ENCODE assay signal across 17 cellular contexts in the genomic region with DNA sequence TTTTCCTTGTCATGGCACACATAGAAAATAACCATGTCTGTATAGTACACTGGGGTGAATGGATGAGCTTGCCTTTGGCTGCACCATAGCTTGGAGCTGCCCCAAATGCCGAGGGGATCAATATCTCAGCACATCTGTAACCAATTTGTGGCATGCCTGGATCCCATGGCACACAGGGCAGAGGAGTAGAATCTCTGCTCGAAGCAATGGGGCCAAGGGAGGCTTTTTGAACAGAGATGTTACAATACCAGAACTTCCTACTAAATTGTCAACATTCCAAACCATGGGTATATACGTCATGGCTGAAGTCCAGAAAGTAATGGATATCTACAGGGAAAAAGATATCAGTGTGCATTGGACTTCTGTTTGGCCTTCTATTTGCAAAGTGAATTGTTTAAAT. TPM values are rescaled to one million over a fixed set of nuclear protein-coding genes. Genes with fewer than 3 reads are reported as not detected.
A peak's percentile ranks its signal among the peaks of the same experiment; 100 is the strongest.
DNase-seq lines count a peak whose midpoint lies in the region; ATAC-seq and TF ChIP-seq lines count a peak whose summit lies in the region.
"Had no signal": no experiment of that assay in that cellular context is flagged by ENCODE, and none has a peak within 500 bp of the region (broad histone marks: within the 10 kb centered on the region; RNA-seq: fewer than 3 reads in every experiment).

No MANE protein-coding gene starts in this region.

- no peaks in the 10 kb centered on the region for H3K9me2 ChIP-seq in SK-N-SH

- no peak for TF ChIP-seq CTCF in SK-N-SH (IDR thresholded peaks at IDR 0.05)
- no peak for TF ChIP-seq CTCF in spleen (IDR thresholded peaks at IDR 0.05 in 8 of 11, conservative IDR thresholded peaks at IDR 0.05 in 3 of 11)

- CTCF ChIA-PET in SK-N-SH (lab: Yijun Ruan, JAX): no interaction called here

- no peaks in the 10 kb centered on the region for H4K20me1 ChIP-seq in SK-N-SH (ENCODE audit: insufficient read depth)
- H4K20me1 ChIP-seq: BLaER1 treated with 17β-estradiol and CSF1 and Interleukin-3, amounts not matched to agents 10 nM and 100 nM had no signal

- H3K79me2 ChIP-seq in SK-N-SH (ENCODE audit: insufficient read depth): no peaks in the 10 kb centered on the region

- H3K9ac ChIP-seq in SK-N-SH: no peak overlapping the region
- H3K9ac ChIP-seq in SK-N-MC (ENCODE audit: insufficient read length): no peak overlapping the region
- H3K9ac ChIP-seq: BLaER1 treated with 17β-estradiol and CSF1 and Interleukin-3, amounts not matched to agents 10 nM and 100 nM; GM23248 had no signal

- no peaks in the 10 kb centered on the region for H3K36me3 ChIP-seq in SK-N-SH (replicated peaks in 1 of 2; ENCODE audit: control insufficient read depth in 1 of 2, insufficient read depth in 2 of 2, low read length in 1 of 2)
- no peaks in the 10 kb centered on the region for H3K36me3 ChIP-seq in SK-N-MC (ENCODE audit: insufficient read depth, low read length)
- H3K36me3 ChIP-seq in spleen: no peaks in the 10 kb centered on the region
- H3K36me3 ChIP-seq: BLaER1 treated with 17β-estradiol and CSF1 and Interleukin-3, amounts not matched to agents 10 nM and 100 nM had no signal

- H3K9me3 ChIP-seq in SK-N-SH (no peaks in the 10 kb centered on the region), SK-N-MC (ENCODE audit: low read depth, low read length) (no peaks in the 10 kb centered on the region), spleen (no peaks in the 10 kb centered on the region)

- TF ChIP-seq POLR2A in spleen (IDR thresholded peaks at IDR 0.05): no peak

- TF ChIP-seq EP300 in SK-N-SH (IDR thresholded peaks at IDR 0.05; ENCODE audit: borderline replicate concordance in 1 of 2, low read depth in 1 of 2, low read length in 1 of 2): no peak

- H3K27ac ChIP-seq in SK-N-SH (ENCODE audit: low read depth in 2 of 2, low read length in 1 of 2): no peak overlapping the region
- H3K27ac ChIP-seq in SK-N-MC: peak overlapping the region; percentile 67
- H3K27ac ChIP-seq in spleen: no peak overlapping the region
- H3K27ac ChIP-seq: GM23248, HL-60 had no signal

- peaks cover 0 to 3% of the 10 kb centered on the region in 2 experiments; a peak in 1 of 4 replicates for H3K4me1 ChIP-seq in SK-N-SH (ENCODE audit: control insufficient read depth in 1 of 2, insufficient read depth in 2 of 2, low read depth in 1 of 2, low read length in 1 of 2)
- H3K4me1 ChIP-seq in spleen: no peaks in the 10 kb centered on the region

- H3K27me3 ChIP-seq in SK-N-SH (ENCODE audit: insufficient read depth) (no peaks in the 10 kb centered on the region; the same call in 1 of the 2 replicates), spleen (replicated peaks in 1 of 7) (no peaks in the 10 kb centered on the region)
- H3K27me3 ChIP-seq: BLaER1 treated with 17β-estradiol and CSF1 and Interleukin-3, amounts not matched to agents 10 nM and 100 nM had no signal

- no peak overlapping the region for H3K4me2 ChIP-seq in SK-N-SH

- H3K4me3 ChIP-seq in SK-N-SH (ENCODE audit: low read depth in 2 of 2, low read length in 1 of 2): no peak overlapping the region
- H3K4me3 ChIP-seq in SK-N-MC: no peak overlapping the region; the same call in 1 of the 2 replicates
- no peak overlapping the region for H3K4me3 ChIP-seq in spleen
- H3K4me3 ChIP-seq: BLaER1 treated with 17β-estradiol and CSF1 and Interleukin-3, amounts not matched to agents 10 nM and 100 nM; GM12878; GM23248 had no signal

- intact Hi-C loops in spleen (cut with DNase I; ENCODE audit: low total_unique reads): no loop called here

- no peak for TF ChIP-seq RAD21 in SK-N-SH (IDR thresholded peaks at IDR 0.05; ENCODE audit: low read length)

- no peak overlapping the region for H2AFZ ChIP-seq in SK-N-SH (ENCODE audit: low read depth)
- H2AFZ ChIP-seq: GM23248 had no signal

- ATAC-seq in SK-N-SH treated with all-trans-retinoic acid at 6 μM for 48 hours (peak; percentile 31), GM18909 (IDR thresholded peaks at IDR 0.05; ENCODE audit: poor library complexity, unreplicated experiment) (no peak)
- ATAC-seq: GM12878 had no signal

- POLR2A ChIA-PET in SK-N-SH (lab: Yijun Ruan, JAX): no interaction called here

- H3F3A ChIP-seq in SK-N-SH (replicated peaks; ENCODE audit: insufficient read depth): no peaks in the 10 kb centered on the region

- 2% methylated on average over 3 of the region's 3 CpGs for WGBS in SK-N-SH (ENCODE audit: low lambda C conversion rate)
- WGBS in spleen, 5 donors: 79 to 87% (median 81%) methylated on average over 3 of the region's 3 CpGs

- DNase-seq in SK-N-SH: no peak
- no peak for DNase-seq in SK-N-MC (ENCODE audit: low read depth, low spot score)
- DNase-seq in fibroblast of gingiva (ENCODE audit: low read depth): peak; percentile 62
- no peak for DNase-seq in pons (ENCODE audit: low spot score)
- DNase-seq in spleen: no peak
- DNase-seq: 8988T; AML-193; CD4-positive, CD25-positive, alpha-beta regulatory T cell; DMS79; GM23248; H7 had no signal

TF ChIP-seq in SK-N-SH treated with all-trans-retinoic acid at 6 μM for 48 hours, 23 proteins besides CTCF, POLR2A, EP300 and RAD21 (continues in another document):
- TF ChIP-seq ARNTL (CRISPR knock-in tag; IDR thresholded peaks at IDR 0.05; ENCODE audit: borderline replicate concordance, low read depth): no peak
- no peak for TF ChIP-seq ISL1 (CRISPR knock-in tag; IDR thresholded peaks at IDR 0.05)
- TF ChIP-seq RARB (CRISPR knock-in tag; IDR thresholded peaks at IDR 0.05): no peak
- TF ChIP-seq, protein P1, sequence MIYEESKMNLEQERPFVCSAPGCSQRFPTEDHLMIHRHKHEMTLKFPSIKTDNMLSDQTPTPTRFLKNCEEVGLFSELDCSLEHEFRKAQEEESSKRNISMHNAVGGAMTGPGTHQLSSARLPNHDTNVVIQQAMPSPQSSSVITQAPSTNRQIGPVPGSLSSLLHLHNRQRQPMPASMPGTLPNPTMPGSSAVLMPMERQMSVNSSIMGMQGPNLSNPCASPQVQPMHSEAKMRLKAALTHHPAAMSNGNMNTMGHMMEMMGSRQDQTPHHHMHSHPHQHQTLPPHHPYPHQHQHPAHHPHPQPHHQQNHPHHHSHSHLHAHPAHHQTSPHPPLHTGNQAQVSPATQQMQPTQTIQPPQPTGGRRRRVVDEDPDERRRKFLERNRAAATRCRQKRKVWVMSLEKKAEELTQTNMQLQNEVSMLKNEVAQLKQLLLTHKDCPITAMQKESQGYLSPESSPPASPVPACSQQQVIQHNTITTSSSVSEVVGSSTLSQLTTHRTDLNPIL (CRISPR knock-in tag; IDR thresholded peaks at IDR 0.05; ENCODE audit: low read depth): no peak
- TF ChIP-seq ZNF8 (CRISPR knock-in tag; IDR thresholded peaks at IDR 0.05): no peak

TF ChIP-seq in SK-N-SH, 30 proteins besides CTCF, POLR2A, EP300 and RAD21:
- no peak for TF ChIP-seq TEAD4 (IDR thresholded peaks at IDR 0.05; ENCODE audit: borderline replicate concordance, insufficient read depth)

RNA-seq across cellular contexts. Expression of gene ESM1, which starts 39.1 kb away (rescaled TPM):
- polyA plus RNA-seq in SK-N-SH (2012; rRNA removed) (36.5 and 37.4 TPM in 2 replicates), spleen (under 1 TPM; 0.09 to 0.77 (median 0.76) TPM)
- polyA plus RNA-seq in SK-N-SH (2012; cell fraction: cytosol; rRNA removed): 29.6 and 39.2 TPM in 2 replicates
- 19.3 and 20.2 TPM in 2 replicates for polyA plus RNA-seq in SK-N-SH (2012; cell fraction: nucleus; rRNA removed)
- 1 to 10 TPM in 3 of 7 donors, under 1 TPM in 3, not detected in 1; 0.33 to 2.4 (median 1.2) TPM for total RNA-seq in spleen
- total RNA-seq: G401, GM12878, H7 had no signal
- polyA plus RNA-seq: GM12878 had no signal

Comparison
In these comparisons a context has a peak if more than half of its experiments do, and no peak if none do; other contexts are left out.
1. RNA of gene ESM1, which starts 39.1 kb away (polyA plus RNA-seq): 19.3 to 39.2 TPM in SK-N-SH; 0.09 to 0.77 TPM in spleen; every median in the first group is over 10 times any median in the second.